23 cellular contexts compared by ENCODE assay signal in the genomic region with DNA sequence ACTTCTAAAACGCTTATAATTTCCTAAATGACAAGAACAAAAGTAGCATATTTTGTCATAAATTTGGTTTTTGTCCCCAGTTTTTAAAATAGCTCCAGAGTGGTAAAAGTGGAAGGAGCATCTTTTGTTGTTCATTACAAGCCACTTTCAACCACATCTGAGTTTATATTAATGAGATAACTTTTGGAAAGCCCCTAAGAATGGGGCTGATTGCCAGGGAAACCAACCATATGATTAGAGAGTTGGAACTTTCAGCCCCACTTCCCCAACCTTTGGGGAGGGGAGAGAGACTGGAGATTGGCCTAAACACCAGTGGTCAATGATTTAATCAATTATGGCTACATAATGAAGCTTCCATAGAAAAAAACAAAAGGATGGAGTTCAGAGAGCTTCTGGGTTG. TPM values are rescaled to one million over a fixed set of nuclear protein-coding genes. Genes with fewer than 3 reads are reported as not detected.
"Had no signal": no experiment of that assay in that cellular context is flagged by ENCODE, and none has a peak within 500 bp of the region (broad histone marks: within the 10 kb centered on the region; RNA-seq: fewer than 3 reads in every experiment).

No MANE protein-coding gene starts in this region.

- H3K4me3 Mint-ChIP-seq: naive B cell; nephron; stimulated activated memory B cell treated with anti-CD40 and anti-IgM and Interleukin-4, amounts not matched to agents 10 μg/mL and 1 μg/mL and 100 μg/mL, for 72 hours; stimulated activated naive CD8-positive, alpha-beta T cell treated with anti-CD3 and anti-CD28 coated beads, Interleukin-15, Interleukin-2, amounts not matched to agents 100 ng/mL and 50 ng/mL, for 24 hours had no signal

- H3K9me3 ChIP-seq: upper lobe of right lung, vagina had no signal

- H3K4me3 ChIP-seq: dorsolateral prefrontal cortex, heart left ventricle, psoas muscle, spleen, tibial artery, upper lobe of right lung, vagina had no signal

- ATAC-seq: heart left ventricle; psoas muscle; sciatic nerve; stimulated activated memory B cell treated with anti-CD40 and anti-IgM and Interleukin-4, amounts not matched to agents 10 μg/mL and 1 μg/mL and 100 μg/mL, for 72 hours; upper lobe of right lung had no signal

- H3K36me3 Mint-ChIP-seq: naive B cell; stimulated activated memory B cell treated with anti-CD40 and anti-IgM and Interleukin-4, amounts not matched to agents 10 μg/mL and 1 μg/mL and 100 μg/mL, for 72 hours had no signal

- H3K36me3 ChIP-seq: heart left ventricle, spleen, tibial artery, upper lobe of right lung, vagina had no signal

- H3K27ac Mint-ChIP-seq: naive B cell; nephron; stimulated activated memory B cell treated with anti-CD40 and anti-IgM and Interleukin-4, amounts not matched to agents 10 μg/mL and 1 μg/mL and 100 μg/mL, for 72 hours; stimulated activated naive CD8-positive, alpha-beta T cell treated with anti-CD3 and anti-CD28 coated beads, Interleukin-15, Interleukin-2, amounts not matched to agents 100 ng/mL and 50 ng/mL, for 24 hours had no signal

- H3K27me3 ChIP-seq: spleen, tibial artery, upper lobe of right lung, vagina had no signal

- H3K27me3 Mint-ChIP-seq: stimulated activated memory B cell treated with anti-CD40 and anti-IgM and Interleukin-4, amounts not matched to agents 10 μg/mL and 1 μg/mL and 100 μg/mL, for 72 hours had no signal

- H3K27ac ChIP-seq: dorsolateral prefrontal cortex, heart left ventricle, psoas muscle, spleen, tibial artery, upper lobe of right lung, vagina had no signal

- DNase-seq: dorsolateral prefrontal cortex; effector CD8-positive, alpha-beta T cell; heart left ventricle; hippocampal formation; mesendoderm; naive B cell; psoas muscle; retina; spleen; stimulated activated CD4-positive, alpha-beta T cell treated with anti-CD3 and anti-CD28 coated beads, Interleukin-15, amount 100 ng/mL, for 24 hours; stimulated activated CD4-positive, alpha-beta T cell treated with anti-CD3 and anti-CD28 coated beads, Interleukin-1b, Interleukin-23, amount 100 ng/mL, for 48 hours; stimulated activated CD4-positive, alpha-beta T cell treated with anti-CD3 and anti-CD28 coated beads, Interleukin-4, amount 100 ng/mL, for 24 hours; tibial artery; upper lobe of right lung had no signal

- H3K4me1 ChIP-seq: heart left ventricle, psoas muscle, spleen, tibial artery, upper lobe of right lung, vagina had no signal

- H3K4me1 Mint-ChIP-seq: naive B cell; nephron; stimulated activated memory B cell treated with anti-CD40 and anti-IgM and Interleukin-4, amounts not matched to agents 10 μg/mL and 1 μg/mL and 100 μg/mL, for 72 hours had no signal

RNA-seq across cellular contexts. Expression of a gene that starts 57.4 kb away (rescaled TPM):
- total RNA-seq: frontal cortex, kidney epithelial cell, lung microvascular endothelial cell, temporal lobe had no signal
